In the genomic region with DNA sequence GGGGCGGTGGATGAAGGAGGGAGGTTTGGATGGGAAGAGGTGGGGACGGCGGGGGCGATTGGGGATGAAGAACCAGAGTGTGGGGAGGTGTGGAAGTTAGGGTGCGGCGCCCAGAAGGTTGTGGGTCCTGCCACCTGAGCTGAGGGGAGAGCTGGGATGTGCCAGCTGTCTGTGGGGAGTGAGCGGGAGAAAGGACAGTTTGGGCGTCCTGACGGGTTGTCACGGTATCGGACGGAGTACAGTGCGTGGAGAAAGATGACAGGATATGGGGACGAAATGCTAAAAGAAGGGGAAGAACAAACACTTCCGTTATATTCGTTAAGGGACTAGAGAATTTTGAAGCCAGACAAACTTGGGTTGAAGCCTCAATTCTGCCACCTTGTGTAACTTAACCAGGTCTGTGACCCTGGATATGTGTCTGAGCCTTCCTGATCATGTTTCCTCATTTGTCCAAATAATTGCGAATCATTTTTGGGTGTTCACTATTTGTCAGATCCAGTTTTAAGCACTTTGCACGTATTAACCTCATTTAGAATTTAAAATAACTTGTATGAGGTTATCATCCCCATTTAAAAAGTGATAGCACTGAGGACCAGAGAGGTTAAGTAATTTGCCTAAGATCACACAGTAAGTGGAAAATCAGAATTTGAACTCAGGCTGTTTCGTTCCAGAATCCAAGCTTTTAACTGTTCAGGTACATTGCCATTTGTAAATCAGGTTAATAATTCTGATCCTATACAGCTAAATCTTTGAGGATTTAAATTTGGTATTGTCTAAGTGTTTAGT, we compare ENCODE assay signal across 1 cellular context.
TF ChIP-seq lines count a peak whose summit lies in the region.

No MANE protein-coding gene starts in this region.

TF ChIP-seq in SK-N-SH, 30 proteins besides CTCF, POLR2A, EP300 and RAD21 (continued from another document):
- TF ChIP-seq, protein P1, sequence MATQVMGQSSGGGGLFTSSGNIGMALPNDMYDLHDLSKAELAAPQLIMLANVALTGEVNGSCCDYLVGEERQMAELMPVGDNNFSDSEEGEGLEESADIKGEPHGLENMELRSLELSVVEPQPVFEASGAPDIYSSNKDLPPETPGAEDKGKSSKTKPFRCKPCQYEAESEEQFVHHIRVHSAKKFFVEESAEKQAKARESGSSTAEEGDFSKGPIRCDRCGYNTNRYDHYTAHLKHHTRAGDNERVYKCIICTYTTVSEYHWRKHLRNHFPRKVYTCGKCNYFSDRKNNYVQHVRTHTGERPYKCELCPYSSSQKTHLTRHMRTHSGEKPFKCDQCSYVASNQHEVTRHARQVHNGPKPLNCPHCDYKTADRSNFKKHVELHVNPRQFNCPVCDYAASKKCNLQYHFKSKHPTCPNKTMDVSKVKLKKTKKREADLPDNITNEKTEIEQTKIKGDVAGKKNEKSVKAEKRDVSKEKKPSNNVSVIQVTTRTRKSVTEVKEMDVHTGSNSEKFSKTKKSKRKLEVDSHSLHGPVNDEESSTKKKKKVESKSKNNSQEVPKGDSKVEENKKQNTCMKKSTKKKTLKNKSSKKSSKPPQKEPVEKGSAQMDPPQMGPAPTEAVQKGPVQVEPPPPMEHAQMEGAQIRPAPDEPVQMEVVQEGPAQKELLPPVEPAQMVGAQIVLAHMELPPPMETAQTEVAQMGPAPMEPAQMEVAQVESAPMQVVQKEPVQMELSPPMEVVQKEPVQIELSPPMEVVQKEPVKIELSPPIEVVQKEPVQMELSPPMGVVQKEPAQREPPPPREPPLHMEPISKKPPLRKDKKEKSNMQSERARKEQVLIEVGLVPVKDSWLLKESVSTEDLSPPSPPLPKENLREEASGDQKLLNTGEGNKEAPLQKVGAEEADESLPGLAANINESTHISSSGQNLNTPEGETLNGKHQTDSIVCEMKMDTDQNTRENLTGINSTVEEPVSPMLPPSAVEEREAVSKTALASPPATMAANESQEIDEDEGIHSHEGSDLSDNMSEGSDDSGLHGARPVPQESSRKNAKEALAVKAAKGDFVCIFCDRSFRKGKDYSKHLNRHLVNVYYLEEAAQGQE (IDR thresholded peaks at IDR 0.05; ENCODE audit: low read depth, low read length), result no peak
- TF ChIP-seq GABPA (IDR thresholded peaks at IDR 0.05; ENCODE audit: low read depth), result no peak; the same call in 1 of the 2 replicates
